ENCODE assay signal across 1 cellular context in genomic region chr19:30649934-30650614, GRCh38.
TF ChIP-seq lines count a peak whose summit lies in the region.

No MANE protein-coding gene starts in this region.

TF ChIP-seq in HEK293, 187 proteins besides CTCF, POLR2A, EP300 and RAD21 (continued from another document):
- no peak for TF ChIP-seq REST (tag by site-specific recombination; IDR thresholded peaks at IDR 0.05)
- TF ChIP-seq KLF10 (tag by site-specific recombination; IDR thresholded peaks at IDR 0.05) = peak; percentile 45; the same call in 1 of the 2 replicates
- no peak for TF ChIP-seq ZIC2 (tag by site-specific recombination; IDR thresholded peaks at IDR 0.05)
- no peak for TF ChIP-seq HOXC10 (CRISPR knock-in tag; IDR thresholded peaks at IDR 0.05)
- TF ChIP-seq REPIN1 (tag by site-specific recombination; IDR thresholded peaks at IDR 0.05; ENCODE audit: low read depth) = no peak
- 0 out of 2 replicates have a peak, but pooled peaks have one; percentile 40 for TF ChIP-seq ZSCAN16 (tag by site-specific recombination; IDR thresholded peaks at IDR 0.05)
- TF ChIP-seq ZNF549 (tag by site-specific recombination; IDR thresholded peaks at IDR 0.05) = no peak
- no peak for TF ChIP-seq ZXDB (tag by site-specific recombination; IDR thresholded peaks at IDR 0.05)
- TF ChIP-seq SP7 (tag by site-specific recombination; IDR thresholded peaks at IDR 0.05) = peak; percentile 71
- TF ChIP-seq ZNF335 (tag by site-specific recombination; conservative IDR thresholded peaks at IDR 0.05) = peak; percentile 64; the same call in 1 of the 2 replicates
- peak; percentile 86 for TF ChIP-seq ZEB2 (tag by site-specific recombination; IDR thresholded peaks at IDR 0.05)
- TF ChIP-seq ZNF24 (tag by site-specific recombination; IDR thresholded peaks at IDR 0.05) = peak; percentile 82
- TF ChIP-seq ZNF174 (tag by site-specific recombination; IDR thresholded peaks at IDR 0.05) = no peak
- TF ChIP-seq ZSCAN30 (tag by site-specific recombination; IDR thresholded peaks at IDR 0.05) = peak; percentile 88
- no peak for TF ChIP-seq ZBTB11 (tag by site-specific recombination; conservative IDR thresholded peaks at IDR 0.05; ENCODE audit: low read depth)
- TF ChIP-seq ZNF2 (tag by site-specific recombination; IDR thresholded peaks at IDR 0.05) = peak; percentile 84; the same call in 1 of the 2 replicates
- TF ChIP-seq ZNF19 (tag by site-specific recombination; IDR thresholded peaks at IDR 0.05; ENCODE audit: low read depth) = no peak
- peak; percentile 65; the same call in 1 of the 2 replicates for TF ChIP-seq KLF17 (tag by site-specific recombination; IDR thresholded peaks at IDR 0.05)
- 0 out of 2 replicates have a peak, but pooled peaks have one; percentile 32 for TF ChIP-seq ZNF10 (tag by site-specific recombination; IDR thresholded peaks at IDR 0.05)
- TF ChIP-seq KLF8 (tag by site-specific recombination; IDR thresholded peaks at IDR 0.05) = peak; percentile 30; the same call in 1 of the 2 replicates
- TF ChIP-seq ZFP37 (tag by site-specific recombination; IDR thresholded peaks at IDR 0.05) = 0 out of 2 replicates have a peak, but pooled peaks have one; percentile 65
- peak; percentile 90 for TF ChIP-seq ZBTB21 (tag by site-specific recombination; IDR thresholded peaks at IDR 0.05)
- no peak for TF ChIP-seq RBAK (tag by site-specific recombination; IDR thresholded peaks at IDR 0.05)
- TF ChIP-seq ZBTB44 (tag by site-specific recombination; IDR thresholded peaks at IDR 0.05) = peak; percentile 98
- no peak for TF ChIP-seq ZSCAN18 (tag by site-specific recombination; IDR thresholded peaks at IDR 0.05)
- 0 out of 2 replicates have a peak, but pooled peaks have one; percentile 14 for TF ChIP-seq YY2 (tag by site-specific recombination; IDR thresholded peaks at IDR 0.05)
- TF ChIP-seq ZNF501 (tag by site-specific recombination; IDR thresholded peaks at IDR 0.05) = 0 out of 2 replicates have a peak, but pooled peaks have one; percentile 38
- peak; percentile 78; the same call in 1 of the 2 replicates for TF ChIP-seq TCF7L2 (IDR thresholded peaks at IDR 0.05; ENCODE audit: borderline replicate concordance, low read depth, low read length)
- TF ChIP-seq ZNF561 (tag by site-specific recombination; IDR thresholded peaks at IDR 0.05; ENCODE audit: borderline replicate concordance) = 0 out of 2 replicates have a peak, but pooled peaks have one; percentile 53
- TF ChIP-seq ZNF621 (tag by site-specific recombination; IDR thresholded peaks at IDR 0.05) = no peak
- TF ChIP-seq ZNF354C (tag by site-specific recombination; IDR thresholded peaks at IDR 0.05; ENCODE audit: borderline replicate concordance, low read depth) = 0 out of 2 replicates have a peak, but pooled peaks have one; percentile 54
- peak; percentile 47 for TF ChIP-seq ZBTB8A (tag by site-specific recombination; IDR thresholded peaks at IDR 0.05)
- TF ChIP-seq ZNF324 (tag by site-specific recombination; IDR thresholded peaks at IDR 0.05) = peak; percentile 61
- 0 out of 2 replicates have a peak, but pooled peaks have one; percentile 25 for TF ChIP-seq ZNF580 (tag by site-specific recombination; IDR thresholded peaks at IDR 0.05)
- TF ChIP-seq ZNF660 (tag by site-specific recombination; IDR thresholded peaks at IDR 0.05) = peak; percentile 89
- TF ChIP-seq ZNF423 (tag by site-specific recombination; IDR thresholded peaks at IDR 0.05) = no peak
- peak; percentile 36 for TF ChIP-seq ZNF518A (tag by site-specific recombination; conservative IDR thresholded peaks at IDR 0.05; ENCODE audit: low read depth)
- no peak for TF ChIP-seq ZNF785 (tag by site-specific recombination; IDR thresholded peaks at IDR 0.05)
